Comparison of ENCODE assay signal across 12 cellular contexts in genomic region chr1:56774067-56774609, GRCh38. TPM values are rescaled to one million over a fixed set of nuclear protein-coding genes. Genes with fewer than 3 reads are reported as not detected.
DNase-seq lines count a peak whose midpoint lies in the region; ATAC-seq, FAIRE-seq and TF ChIP-seq lines count a peak whose summit lies in the region.
"Had no signal": no experiment of that assay in that cellular context is flagged by ENCODE, and none has a peak within 500 bp of the region (broad histone marks: within the 10 kb centered on the region; RNA-seq: fewer than 3 reads in every experiment).

No MANE protein-coding gene starts in this region.

- peaks cover 11% of the 10 kb centered on the region for H3K4me1 Mint-ChIP-seq in activated CD8-positive, alpha-beta T cell treated with anti-CD3 and anti-CD28 coated beads for 36 hours (ENCODE audit: low read depth)
- H3K4me1 Mint-ChIP-seq: neural progenitor cell had no signal

- DNase-seq in CD1c-positive myeloid dendritic cell (ENCODE audit: extremely low spot score): peak; percentile 8
- peak; percentile 2 for DNase-seq in GM19239 (ENCODE audit: insufficient read length, low spot score)
- DNase-seq in activated CD8-positive, alpha-beta T cell treated with anti-CD3 and anti-CD28 coated beads for 36 hours: peak; percentile 2
- DNase-seq in epidermal melanocyte (ENCODE audit: insufficient read length, low spot score): no peak
- DNase-seq in NCI-H226: no peak
- no peak for DNase-seq in COR-L47 (lab: John Stamatoyannopoulos, UW)
- no peak for DNase-seq in effector memory CD4-positive, alpha-beta T cell
- DNase-seq: glutamatergic neuron, NCI-H526 had no signal

- CTCF ChIA-PET in activated CD8-positive, alpha-beta T cell treated with anti-CD3 and anti-CD28 coated beads for 36 hours (lab: Charles Lee): no interaction called here

- no peaks in the 10 kb centered on the region for H3K36me3 ChIP-seq in effector memory CD4-positive, alpha-beta T cell (ENCODE audit: control insufficient read depth, insufficient read depth, low read length)
- H3K36me3 ChIP-seq: neural progenitor cell had no signal

- H3K27me3 Mint-ChIP-seq in activated CD8-positive, alpha-beta T cell treated with anti-CD3 and anti-CD28 coated beads for 36 hours: no peaks in the 10 kb centered on the region

- peaks cover 3% of the 10 kb centered on the region for H3K9me3 Mint-ChIP-seq in activated CD8-positive, alpha-beta T cell treated with anti-CD3 and anti-CD28 coated beads for 36 hours
- H3K9me3 Mint-ChIP-seq: neural progenitor cell had no signal

- no peaks in the 10 kb centered on the region for H3K9me3 ChIP-seq in effector memory CD4-positive, alpha-beta T cell (ENCODE audit: control insufficient read depth, low read length)

- no peak overlapping the region for H3K27ac ChIP-seq in effector memory CD4-positive, alpha-beta T cell (ENCODE audit: insufficient read depth, low read length, poor library complexity, severe bottlenecking)
- H3K27ac ChIP-seq: neural progenitor cell had no signal

- no peak overlapping the region for H3K4me3 ChIP-seq in effector memory CD4-positive, alpha-beta T cell (ENCODE audit: insufficient read depth, low read depth, low read length, poor library complexity, severe bottlenecking)
- H3K4me3 ChIP-seq: neural progenitor cell had no signal

- H3K4me3 Mint-ChIP-seq in activated CD8-positive, alpha-beta T cell treated with anti-CD3 and anti-CD28 coated beads for 36 hours: no peak overlapping the region
- H3K4me3 Mint-ChIP-seq: neural progenitor cell had no signal

- no peaks in the 10 kb centered on the region for H3K36me3 Mint-ChIP-seq in activated CD8-positive, alpha-beta T cell treated with anti-CD3 and anti-CD28 coated beads for 36 hours (ENCODE audit: low read depth)
- H3K36me3 Mint-ChIP-seq: neural progenitor cell had no signal

- H3K4me1 ChIP-seq in effector memory CD4-positive, alpha-beta T cell (ENCODE audit: control insufficient read depth, insufficient read depth, low read length, poor library complexity, severe bottlenecking): no peaks in the 10 kb centered on the region
- H3K4me1 ChIP-seq: neural progenitor cell had no signal

- ATAC-seq in HG03342 (IDR thresholded peaks at IDR 0.05; ENCODE audit: unreplicated experiment): peak; percentile 80
- ATAC-seq in activated CD8-positive, alpha-beta T cell treated with anti-CD3 and anti-CD28 coated beads for 36 hours: no peak

- peak; percentile 69 for FAIRE-seq in GM19239 (lab: Jason Lieb, UNC)
- FAIRE-seq: bronchial epithelial cell had no signal

- no peak for TF ChIP-seq CTCF in activated CD8-positive, alpha-beta T cell treated with anti-CD3 and anti-CD28 coated beads for 36 hours (IDR thresholded peaks at IDR 0.05)

- intact Hi-C loops in activated CD8-positive, alpha-beta T cell treated with anti-CD3 and anti-CD28 coated beads for 36 hours (cut with micrococcal nuclease): no loop called here

- no peaks in the 10 kb centered on the region for H3K27me3 ChIP-seq in effector memory CD4-positive, alpha-beta T cell (replicated peaks; ENCODE audit: control insufficient read depth, insufficient read depth, low read length, poor library complexity, severe bottlenecking)
- H3K27me3 ChIP-seq: neural progenitor cell had no signal

- POLR2A ChIA-PET in activated CD8-positive, alpha-beta T cell treated with anti-CD3 and anti-CD28 coated beads for 36 hours (lab: Charles Lee): no interaction called here

- no peak overlapping the region for H3K27ac Mint-ChIP-seq in activated CD8-positive, alpha-beta T cell treated with anti-CD3 and anti-CD28 coated beads for 36 hours
- H3K27ac Mint-ChIP-seq: neural progenitor cell had no signal

RNA-seq across cellular contexts. Expression of gene FYB2, which starts 45.1 kb away (rescaled TPM):
- total RNA-seq in activated CD8-positive, alpha-beta T cell treated with anti-CD3 and anti-CD28 coated beads for 36 hours: not detected
- total RNA-seq: bronchial epithelial cell had no signal

Comparison
In these comparisons a context has a peak if more than half of its experiments do, and no peak if none do; other contexts are left out.
1. DNase-seq: peak in CD1c-positive myeloid dendritic cell (single experiment), GM19239 (single experiment) and activated CD8-positive, alpha-beta T cell treated with anti-CD3 and anti-CD28 coated beads for 36 hours (single experiment); none in epidermal melanocyte (single experiment), NCI-H226 (single experiment), COR-L47 (single experiment) and effector memory CD4-positive, alpha-beta T cell (0 of 3).